ENCODE assay signal across 17 cellular contexts in the genomic region with DNA sequence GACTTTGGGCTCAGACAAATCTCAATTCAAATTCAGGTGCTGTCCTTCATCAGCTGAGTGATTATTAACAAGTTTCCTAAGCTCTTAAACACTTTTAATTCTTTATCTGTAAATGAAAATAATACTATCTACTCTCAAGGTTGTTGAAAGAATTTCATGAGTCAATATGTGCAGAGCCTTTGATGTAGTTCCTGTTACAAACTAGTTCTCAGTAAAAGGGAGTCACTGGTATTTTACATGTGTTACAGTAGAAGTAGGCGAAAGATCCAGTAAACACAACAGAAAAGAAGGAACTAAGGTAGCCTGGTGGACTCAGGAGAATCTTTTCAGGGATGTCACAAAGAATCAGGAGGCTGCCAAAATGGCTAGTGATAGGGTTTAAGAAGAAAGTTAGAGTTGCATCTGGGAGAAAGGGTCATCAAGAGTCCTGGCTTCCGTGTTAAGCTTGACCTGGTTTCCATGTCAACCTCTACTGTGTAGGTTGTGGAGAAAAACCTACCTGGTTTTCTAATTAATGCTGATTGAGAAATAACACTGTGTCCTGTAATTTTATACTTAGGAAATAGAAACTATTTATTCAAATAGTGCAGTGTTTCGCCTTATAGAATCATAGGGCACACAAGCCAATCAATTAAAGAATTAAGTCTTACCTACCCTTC.
"Had no signal": no experiment of that assay in that cellular context is flagged by ENCODE, and none has a peak within 500 bp of the region (broad histone marks: within the 10 kb centered on the region; RNA-seq: fewer than 3 reads in every experiment).

No MANE protein-coding gene starts in this region.

- H3K36me3 ChIP-seq: gastrocnemius medialis, heart left ventricle, transverse colon had no signal

- H3K4me1 ChIP-seq: transverse colon had no signal

- H3K27ac Mint-ChIP-seq: activated naive CD8-positive, alpha-beta T cell treated with anti-CD3 and anti-CD28 coated beads, Interleukin-2, amount 50 U/mL, for 24 hours; activated T-helper 1 cell treated with anti-CD3 and anti-CD28 coated beads, Interleukin-12 subunit alpha, Interleukin-12 subunit beta, Interleukin-2, Interleukin-4 antibody, amounts not matched to agents 30 ng/mL and 10 ng/mL and 1 ng/mL, durations not matched to agents 14 hours and 24 hours and 36 hours; memory B cell had no signal

- H3K4me3 Mint-ChIP-seq: activated naive CD8-positive, alpha-beta T cell treated with anti-CD3 and anti-CD28 coated beads, Interleukin-2, amount 50 U/mL, for 24 hours; activated T-helper 1 cell treated with anti-CD3 and anti-CD28 coated beads, Interleukin-12 subunit alpha, Interleukin-12 subunit beta, Interleukin-2, Interleukin-4 antibody, amounts not matched to agents 30 ng/mL and 10 ng/mL and 1 ng/mL, durations not matched to agents 14 hours and 24 hours and 36 hours; memory B cell had no signal

- H3K9me3 Mint-ChIP-seq: activated naive CD8-positive, alpha-beta T cell treated with anti-CD3 and anti-CD28 coated beads, Interleukin-2, amount 50 U/mL, for 24 hours; memory B cell had no signal

- H3K36me3 Mint-ChIP-seq: memory B cell had no signal

- DNase-seq: activated CD4-positive, CD25-positive, alpha-beta regulatory T cell; activated naive CD8-positive, alpha-beta T cell treated with anti-CD3 and anti-CD28 coated beads, Interleukin-2, amount 50 U/mL, for 24 hours; aorta; cortex of kidney; effector CD4-positive, alpha-beta T cell; gastrocnemius medialis; heart left ventricle; kidney glomerular epithelial cell; occipital lobe; SK-N-SH; stimulated activated CD4-positive, alpha-beta T cell treated with anti-CD3 and anti-CD28 coated beads, Interleukin-2, amount 100 ng/mL, for 24 hours; stimulated activated naive CD8-positive, alpha-beta T cell treated with anti-CD3 and anti-CD28 coated beads, Interleukin-15, Interleukin-2, amounts not matched to agents 100 U/mL and 50 U/mL, for 24 hours; T1000; transverse colon had no signal

- H3K27ac ChIP-seq: gastrocnemius medialis, heart left ventricle, transverse colon had no signal

- H3K9me3 ChIP-seq: gastrocnemius medialis, heart left ventricle, SK-N-SH, transverse colon had no signal

- ATAC-seq: activated naive CD8-positive, alpha-beta T cell treated with anti-CD3 and anti-CD28 coated beads, Interleukin-2, amount 50 U/mL, for 24 hours; esophagus mucosa; gastrocnemius medialis; heart left ventricle; stimulated activated naive CD8-positive, alpha-beta T cell treated with anti-CD3 and anti-CD28 coated beads, Interleukin-15, Interleukin-2, amounts not matched to agents 100 U/mL and 50 U/mL, for 24 hours had no signal

- H3K27me3 Mint-ChIP-seq: activated naive CD8-positive, alpha-beta T cell treated with anti-CD3 and anti-CD28 coated beads, Interleukin-2, amount 50 U/mL, for 24 hours; memory B cell had no signal

- H3K4me3 ChIP-seq: gastrocnemius medialis, heart left ventricle, transverse colon had no signal

- H3K27me3 ChIP-seq: gastrocnemius medialis, heart left ventricle, transverse colon had no signal
